Comparison of ENCODE assay signal across 1 cellular context in genomic region chr13:26500618-26501320, GRCh38.
TF ChIP-seq lines count a peak whose summit lies in the region.

No MANE protein-coding gene starts in this region.

TF ChIP-seq in IMR-90, 13 proteins besides CTCF, POLR2A, EP300 and RAD21:
- TF ChIP-seq, protein P1, sequence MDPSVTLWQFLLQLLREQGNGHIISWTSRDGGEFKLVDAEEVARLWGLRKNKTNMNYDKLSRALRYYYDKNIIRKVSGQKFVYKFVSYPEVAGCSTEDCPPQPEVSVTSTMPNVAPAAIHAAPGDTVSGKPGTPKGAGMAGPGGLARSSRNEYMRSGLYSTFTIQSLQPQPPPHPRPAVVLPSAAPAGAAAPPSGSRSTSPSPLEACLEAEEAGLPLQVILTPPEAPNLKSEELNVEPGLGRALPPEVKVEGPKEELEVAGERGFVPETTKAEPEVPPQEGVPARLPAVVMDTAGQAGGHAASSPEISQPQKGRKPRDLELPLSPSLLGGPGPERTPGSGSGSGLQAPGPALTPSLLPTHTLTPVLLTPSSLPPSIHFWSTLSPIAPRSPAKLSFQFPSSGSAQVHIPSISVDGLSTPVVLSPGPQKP (IDR thresholded peaks at IDR 0.05; ENCODE audit: borderline replicate concordance, low read depth, low read length): no peak
- no peak for TF ChIP-seq MAZ (IDR thresholded peaks at IDR 0.05; ENCODE audit: borderline replicate concordance, low read depth, low read length)
- no peak for TF ChIP-seq USF2 (IDR thresholded peaks at IDR 0.05; ENCODE audit: low read depth, low read length)
- TF ChIP-seq SMC3 (IDR thresholded peaks at IDR 0.05; ENCODE audit: low read depth, low read length): no peak
- no peak for TF ChIP-seq NFE2L2 (IDR thresholded peaks at IDR 0.05; ENCODE audit: low read depth, low read length)
- no peak for TF ChIP-seq FOS (IDR thresholded peaks at IDR 0.05; ENCODE audit: low read depth, low read length)
- TF ChIP-seq CEBPB (IDR thresholded peaks at IDR 0.05; ENCODE audit: low read depth, low read length): no peak
- TF ChIP-seq BHLHE40 (IDR thresholded peaks at IDR 0.05; ENCODE audit: low read depth, low read length): no peak
- TF ChIP-seq CHD1 (IDR thresholded peaks at IDR 0.05; ENCODE audit: low read depth, low read length): no peak
- no peak for TF ChIP-seq RFX5 (IDR thresholded peaks at IDR 0.05; ENCODE audit: low read depth, low read length)
- no peak for TF ChIP-seq RCOR1 (IDR thresholded peaks at IDR 0.05; ENCODE audit: insufficient replicate concordance, low read length)
- TF ChIP-seq MAFK (IDR thresholded peaks at IDR 0.05; ENCODE audit: low read depth, low read length): no peak
- no peak for TF ChIP-seq MXI1 (IDR thresholded peaks at IDR 0.05; ENCODE audit: borderline replicate concordance, low read depth, low read length)
